ENCODE assay signal across 11 cellular contexts in the genomic region with DNA sequence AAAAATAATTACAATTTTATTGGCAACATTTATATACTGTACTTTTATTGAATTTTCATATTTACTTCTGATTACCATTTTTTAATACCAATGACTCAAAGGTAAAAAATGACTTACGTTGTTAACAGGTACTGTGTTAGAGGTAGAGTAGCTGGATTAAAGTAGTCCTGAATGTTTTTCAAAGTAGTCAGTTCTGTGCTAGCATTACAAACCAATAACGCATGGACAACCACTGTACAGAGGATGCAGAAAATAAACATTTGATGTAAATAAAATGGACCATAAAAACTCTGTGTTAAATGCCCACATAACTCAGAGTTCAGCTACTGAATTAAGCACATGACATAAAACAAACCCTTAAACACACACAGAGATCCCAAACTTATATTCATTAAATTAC. TPM values are rescaled to one million over a fixed set of nuclear protein-coding genes. Genes with fewer than 3 reads are reported as not detected.
"Had no signal": no experiment of that assay in that cellular context is flagged by ENCODE, and none has a peak within 500 bp of the region (broad histone marks: within the 10 kb centered on the region; RNA-seq: fewer than 3 reads in every experiment).

No MANE protein-coding gene starts in this region.

- FAIRE-seq: H1, H54, HTR-8/SVneo had no signal

- H3K4me3 ChIP-seq: GM23338 had no signal

- H3K9ac ChIP-seq: KMS-11 had no signal

- ATAC-seq: GM23338 had no signal

- H3K27ac ChIP-seq: KMS-11 had no signal

- DNase-seq: H9, HCEC 1CT, HFFc6, IMR-90, KBM-7 had no signal

- H3K4me2 ChIP-seq: GM23338, KMS-11 had no signal

- H2AFZ ChIP-seq: GM23338 had no signal

RNA-seq across cellular contexts. Expression of a gene that starts 46.3 kb away (rescaled TPM):
- total RNA-seq: GM23338, H1, H9, HFFc6, HT-29, IMR-90 had no signal
- polyA plus RNA-seq: GM23338, IMR-90 had no signal
